30 cellular contexts compared by ENCODE assay signal in the genomic region with DNA sequence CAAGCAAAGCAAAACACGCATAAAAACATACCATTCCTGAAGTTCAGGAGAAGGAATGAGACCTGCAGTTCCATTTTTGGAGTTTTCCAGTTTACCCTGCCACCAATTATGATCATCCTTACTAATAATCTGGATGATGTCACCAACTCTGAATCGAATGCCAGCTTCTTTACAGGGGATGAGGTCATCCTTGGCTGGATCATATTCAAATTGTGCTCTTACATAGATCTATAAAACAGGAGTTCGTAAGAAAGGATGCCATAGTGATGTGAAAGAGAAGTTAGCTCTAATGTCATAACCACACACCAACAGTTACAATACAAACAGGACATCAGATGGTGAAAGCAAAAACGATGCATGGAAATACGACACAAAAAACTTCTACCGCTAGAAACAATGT.
DNase-seq lines count a peak whose midpoint lies in the region; ATAC-seq and TF ChIP-seq lines count a peak whose summit lies in the region.
"Had no signal": no experiment of that assay in that cellular context is flagged by ENCODE, and none has a peak within 500 bp of the region (broad histone marks: within the 10 kb centered on the region; RNA-seq: fewer than 3 reads in every experiment).

No MANE protein-coding gene starts in this region.

- H3K9ac ChIP-seq in PC-3 (ENCODE audit: low read length) (no peak overlapping the region), fibroblast of lung (ENCODE audit: insufficient read depth, low read length) (no peak overlapping the region), trophoblast cell (ENCODE audit: low read length) (no peak overlapping the region)
- H3K9ac ChIP-seq: KMS-11 had no signal

- H3K79me1 ChIP-seq in trophoblast cell (ENCODE audit: low read length) = no peaks in the 10 kb centered on the region

- H3K9me2 ChIP-seq in PC-3 (replicated peaks; ENCODE audit: low read length) = no peaks in the 10 kb centered on the region

- no peaks in the 10 kb centered on the region for H3K27me3 Mint-ChIP-seq in T-helper 17 cell
- H3K27me3 Mint-ChIP-seq: activated CD4-positive, alpha-beta T cell treated with anti-CD3 and anti-CD28 coated beads, Interleukin-2, amount 10 ng/mL, durations not matched to agents 7 days and 5 days; activated naive CD8-positive, alpha-beta T cell treated with anti-CD3 and anti-CD28 coated beads for 36 hours; effector memory CD8-positive, alpha-beta T cell had no signal

- H3K9me3 ChIP-seq in PC-3 (ENCODE audit: low read length) = no peaks in the 10 kb centered on the region
- no peaks in the 10 kb centered on the region for H3K9me3 ChIP-seq in fibroblast of lung (ENCODE audit: control insufficient read depth, insufficient read depth, low read depth, low read length)
- H3K9me3 ChIP-seq in tibial artery = no peaks in the 10 kb centered on the region
- H3K9me3 ChIP-seq in trophoblast cell (ENCODE audit: insufficient read depth, low read depth, low read length) = no peaks in the 10 kb centered on the region
- H3K9me3 ChIP-seq in T-helper 17 cell (ENCODE audit: control insufficient read depth, low read length, poor library complexity, severe bottlenecking) = no peaks in the 10 kb centered on the region
- H3K9me3 ChIP-seq: SJSA1 had no signal

- H3K4ac ChIP-seq in trophoblast cell (ENCODE audit: low read depth, low read length) = no peak overlapping the region

- H2BK120ac ChIP-seq in trophoblast cell (ENCODE audit: insufficient read depth, low read length, poor library complexity) = no peak overlapping the region

- POLR2A ChIA-PET in PC-3 (lab: Charles Lee; ENCODE audit: unreplicated experiment) = interaction anchor here (0.5 kb wide), 1 partner anchor 9 kb away, joined by 5 read pairs; no protein-coding TSS in a partner anchor

- no peak overlapping the region for H2AK5ac ChIP-seq in trophoblast cell (ENCODE audit: low read length)

- no TSS peak for BruUV-seq in PC-3 (replicated peaks; lab: Mats Ljungman, UMichigan)

- no peak overlapping the region for H3K4me3 Mint-ChIP-seq in T-helper 17 cell
- H3K4me3 Mint-ChIP-seq: activated CD4-positive, alpha-beta T cell treated with anti-CD3 and anti-CD28 coated beads, Interleukin-2, amount 10 ng/mL, durations not matched to agents 7 days and 5 days; activated naive CD8-positive, alpha-beta T cell treated with anti-CD3 and anti-CD28 coated beads for 36 hours; effector memory CD8-positive, alpha-beta T cell; nephron; WTC11 had no signal

- DNase-seq in DMS 273 (lab: John Stamatoyannopoulos, UW; ENCODE audit: unreplicated experiment) (peak; percentile 10), DMS 273 treated with DMSO at 0.1 percent for 48 hours (lab: John Stamatoyannopoulos, UW) (no peak), PC-3 (peak; percentile 7), fibroblast of lung (ENCODE audit: low read depth in 2 of 2) (peak; percentile 50 to 71), tibial artery (no peak), trophoblast cell (no peak), T-helper 17 cell (no peak), hypothalamus (lab: John Stamatoyannopoulos, UW) (no peak)
- DNase-seq: activated CD4-positive, alpha-beta T cell treated with anti-CD3 and anti-CD28 coated beads, Interleukin-2, amount 10 ng/mL, durations not matched to agents 7 days and 5 days; activated effector memory CD4-positive, alpha-beta T cell treated with Interleukin-2 at 50 U/mL for 16 hours; activated naive CD8-positive, alpha-beta T cell treated with anti-CD3 and anti-CD28 coated beads for 36 hours; activated T-cell treated with anti-CD3 and anti-CD28 coated beads, Interleukin-2, amount 50 U/mL, for 1 hour; anterior cingulate cortex; Calu3; cortex of kidney; DND-41; effector memory CD8-positive, alpha-beta T cell; GOT3; hippocampal formation; left colon; NCI-H1436; NCI-H2081 treated with DMSO at 0.1 percent for 48 hours; stimulated activated CD4-positive, alpha-beta T cell treated with anti-CD3 and anti-CD28 coated beads, Interleukin-15, amount 100 ng/mL, for 24 hours; stimulated activated CD4-positive, alpha-beta T cell treated with anti-CD3 and anti-CD28 coated beads, Interleukin-4, amount 100 ng/mL, for 4 hours had no signal

- H3K23ac ChIP-seq in trophoblast cell (ENCODE audit: low read length) = no peak overlapping the region

- H3K36me3 Mint-ChIP-seq in T-helper 17 cell (ENCODE audit: low read depth) = no peaks in the 10 kb centered on the region

- CTCF ChIA-PET in PC-3 (lab: Charles Lee) = no interaction called here

- H3K4me3 ChIP-seq in PC-3 (ENCODE audit: low read length) (no peak overlapping the region), fibroblast of lung (replicated peaks in 1 of 4; ENCODE audit: control extremely low read depth in 1 of 4, insufficient read depth in 1 of 4, low read depth in 3 of 4, low read length in 4 of 4) (no peak overlapping the region), tibial artery (no peak overlapping the region), trophoblast cell (ENCODE audit: low read depth, low read length) (no peak overlapping the region)
- H3K4me3 ChIP-seq: cardiac muscle cell, SJSA1 had no signal

- no peaks in the 10 kb centered on the region for H4K20me1 ChIP-seq in PC-3 (ENCODE audit: low read length)
- no peaks in the 10 kb centered on the region for H4K20me1 ChIP-seq in fibroblast of lung (ENCODE audit: control insufficient read depth, extremely low read depth, insufficient read depth, low read length)

- WGBS in trophoblast cell (ENCODE audit: extremely low coverage, insufficient coverage, insufficient read length) = no CpG with 5 or more reads among the region's 6 CpGs

- H3K14ac ChIP-seq in trophoblast cell (ENCODE audit: low read length) = no peak overlapping the region

- no peak overlapping the region for H4K12ac ChIP-seq in trophoblast cell (ENCODE audit: low read depth, low read length)

- H3F3A ChIP-seq in PC-3 (ENCODE audit: low read length, unreplicated experiment) = no peaks in the 10 kb centered on the region

- H2BK5ac ChIP-seq in trophoblast cell (ENCODE audit: low read depth, low read length, poor library complexity) = no peak overlapping the region

- no peak overlapping the region for H4K91ac ChIP-seq in trophoblast cell (ENCODE audit: low read depth, low read length)

- no peak overlapping the region for H3K4me2 ChIP-seq in PC-3 (ENCODE audit: low read length)
- H3K4me2 ChIP-seq in fibroblast of lung (ENCODE audit: extremely low read depth, insufficient read depth, low read length) = no peak overlapping the region
- no peak overlapping the region for H3K4me2 ChIP-seq in trophoblast cell (ENCODE audit: low read length)
- H3K4me2 ChIP-seq: KMS-11 had no signal

- H2BK12ac ChIP-seq in trophoblast cell (ENCODE audit: low read length) = no peak overlapping the region

- TF ChIP-seq CTCF in PC-3 (conservative IDR thresholded peaks at IDR 0.05; ENCODE audit: low read depth, low read length) (no peak), fibroblast of lung (conservative IDR thresholded peaks at IDR 0.05 in 1 of 2, IDR thresholded peaks at IDR 0.05 in 1 of 2; ENCODE audit: low read depth in 1 of 2, low read length in 2 of 2) (no peak), tibial artery (IDR thresholded peaks at IDR 0.05) (no peak)

- no peak overlapping the region for H3K27ac Mint-ChIP-seq in T-helper 17 cell
- H3K27ac Mint-ChIP-seq: activated CD4-positive, alpha-beta T cell treated with anti-CD3 and anti-CD28 coated beads, Interleukin-2, amount 10 ng/mL, durations not matched to agents 7 days and 5 days; activated naive CD8-positive, alpha-beta T cell treated with anti-CD3 and anti-CD28 coated beads for 36 hours; effector memory CD8-positive, alpha-beta T cell; nephron; WTC11 had no signal

- no peaks in the 10 kb centered on the region for H3K36me3 ChIP-seq in PC-3 (ENCODE audit: low read depth, low read length)
- H3K36me3 ChIP-seq in fibroblast of lung (ENCODE audit: control insufficient read depth, insufficient read depth, low read length) = no peaks in the 10 kb centered on the region
- no peaks in the 10 kb centered on the region for H3K36me3 ChIP-seq in tibial artery
- no peaks in the 10 kb centered on the region for H3K36me3 ChIP-seq in trophoblast cell (ENCODE audit: control insufficient read depth in 1 of 2, insufficient read depth in 2 of 2, low read length in 2 of 2)
- H3K36me3 ChIP-seq: SJSA1 had no signal

- H3K4me1 ChIP-seq in PC-3 (ENCODE audit: insufficient read depth, low read length) (no peaks in the 10 kb centered on the region), fibroblast of lung (ENCODE audit: control insufficient read depth, extremely low read depth, insufficient read depth, low read length) (no peaks in the 10 kb centered on the region), tibial artery (peaks cover 0 to 14% (median under 1%) of the 10 kb centered on the region in 4 donors), trophoblast cell (ENCODE audit: control insufficient read depth in 1 of 2, insufficient read depth in 2 of 2, low read length in 2 of 2) (no peaks in the 10 kb centered on the region)

- H3K18ac ChIP-seq in trophoblast cell (ENCODE audit: low read length) = no peak overlapping the region

- H2AFZ ChIP-seq in PC-3 (ENCODE audit: low read length) = no peak overlapping the region
- no peak overlapping the region for H2AFZ ChIP-seq in fibroblast of lung (ENCODE audit: low read length)
- no peak overlapping the region for H2AFZ ChIP-seq in trophoblast cell (ENCODE audit: insufficient read depth, low read length, poor library complexity)

- no peaks in the 10 kb centered on the region for H3K27me3 ChIP-seq in PC-3 (ENCODE audit: low read length)
- no peaks in the 10 kb centered on the region for H3K27me3 ChIP-seq in fibroblast of lung (ENCODE audit: control insufficient read depth, insufficient read depth, low read length)
- no peaks in the 10 kb centered on the region for H3K27me3 ChIP-seq in tibial artery
- H3K27me3 ChIP-seq in trophoblast cell (ENCODE audit: insufficient read depth, low read length) = no peaks in the 10 kb centered on the region
- H3K27me3 ChIP-seq: cardiac muscle cell, SJSA1 had no signal

- no peaks in the 10 kb centered on the region for H3K79me2 ChIP-seq in PC-3 (ENCODE audit: low read length)
- H3K79me2 ChIP-seq in fibroblast of lung (ENCODE audit: control insufficient read depth, insufficient read depth, low read length) = no peaks in the 10 kb centered on the region
- no peaks in the 10 kb centered on the region for H3K79me2 ChIP-seq in trophoblast cell (ENCODE audit: control insufficient read depth, insufficient read depth, low read length, poor library complexity)

- H3K4me1 Mint-ChIP-seq in T-helper 17 cell = peaks cover 10% of the 10 kb centered on the region
- H3K4me1 Mint-ChIP-seq: nephron had no signal

- ATAC-seq in PC-3 (no peak; the same call in 1 of the 2 replicates), T-helper 17 cell (no peak)
- ATAC-seq: effector memory CD8-positive, alpha-beta T cell; left colon; WTC11 had no signal

- intact Hi-C loops in PC-3 (cut with micrococcal nuclease) = no loop called here
- intact Hi-C loops in tibial artery (cut with DNase I; ENCODE audit: low total_unique reads) = no loop called here

- H3K27ac ChIP-seq in PC-3 (ENCODE audit: low read length) (no peak overlapping the region), fibroblast of lung (ENCODE audit: insufficient read depth, low read length) (no peak overlapping the region), tibial artery (peak overlapping the region; percentile 37 to 55), trophoblast cell (ENCODE audit: low read depth, low read length) (no peak overlapping the region)
- H3K27ac ChIP-seq: 22Rv1, cardiac muscle cell, KMS-11, SJSA1 had no signal

- H4K8ac ChIP-seq in trophoblast cell (ENCODE audit: low read depth, low read length) = no peak overlapping the region

Comparison
In these comparisons a context has a peak if more than half of its experiments do, and no peak if none do; other contexts are left out.
1. DNase-seq: peak in DMS 273 (single experiment), PC-3 (single experiment) and fibroblast of lung (2 of 2); none in DMS 273 treated with DMSO at 0.1 percent for 48 hours (single experiment), tibial artery (0 of 2), trophoblast cell (0 of 2), T-helper 17 cell (0 of 3) and hypothalamus (0 of 51).
2. H3K27ac ChIP-seq: peak in tibial artery (2 of 2); none in PC-3 (single experiment), fibroblast of lung (single experiment) and trophoblast cell (single experiment).